In genomic region chr7:98400538-98401427, GRCh38 we compare ENCODE assay signal across 1 cellular context.
TF ChIP-seq lines count a peak whose summit lies in the region.

TSS of gene BAIAP2L1 (minus strand) at chr7:98401090. CDS start at chr7:98400852, 238 bp downstream.

TF ChIP-seq in A549, 52 proteins besides CTCF, POLR2A, EP300 and RAD21 (continued from another document):
- TF ChIP-seq HMGXB4 (CRISPR knock-in tag; IDR thresholded peaks at IDR 0.05; ENCODE audit: borderline replicate concordance) (no peak), ZFP36 (IDR thresholded peaks at IDR 0.05; ENCODE audit: borderline replicate concordance, partially characterized antibody) (no peak), EHF (CRISPR knock-in tag; IDR thresholded peaks at IDR 0.05) (0 out of 2 replicates have a peak, but pooled peaks have one; percentile 62), ZC3H11A (IDR thresholded peaks at IDR 0.05) (no peak), USF2 (IDR thresholded peaks at IDR 0.05) (no peak), SMC3 (IDR thresholded peaks at IDR 0.05) (peak; percentile 93), CBX8 (IDR thresholded peaks at IDR 0.05) (no peak), ZNF302 (CRISPR knock-in tag; IDR thresholded peaks at IDR 0.05) (no peak), FOXS1 (CRISPR knock-in tag; IDR thresholded peaks at IDR 0.05) (no peak), ELK1 (IDR thresholded peaks at IDR 0.05; ENCODE audit: low read depth, low read length) (no peak), CBX2 (IDR thresholded peaks at IDR 0.05; ENCODE audit: borderline replicate concordance, low read depth) (no peak), KDM5A (IDR thresholded peaks at IDR 0.05) (no peak), HOXA7 (CRISPR knock-in tag; IDR thresholded peaks at IDR 0.05) (no peak), NPAS2 (CRISPR knock-in tag; IDR thresholded peaks at IDR 0.05; ENCODE audit: borderline replicate concordance) (0 out of 2 replicates have a peak, but pooled peaks have one; percentile 23), REST (IDR thresholded peaks at IDR 0.05) (no peak), HOXB5 (CRISPR knock-in tag; IDR thresholded peaks at IDR 0.05) (peak; percentile 66; the same call in 1 of the 2 replicates), KDM1A (IDR thresholded peaks at IDR 0.05; ENCODE audit: low read depth) (no peak), GATA3 (IDR thresholded peaks at IDR 0.05; ENCODE audit: borderline replicate concordance) (peak; percentile 10; the same call in 1 of the 2 replicates), MYC (IDR thresholded peaks at IDR 0.05; ENCODE audit: borderline replicate concordance, low read length) (peak; percentile 30; the same call in 1 of the 2 replicates), MAX (IDR thresholded peaks at IDR 0.05) (peak; percentile 15; the same call in 1 of the 2 replicates)
